Comparison of ENCODE assay signal across 17 cellular contexts in the genomic region with DNA sequence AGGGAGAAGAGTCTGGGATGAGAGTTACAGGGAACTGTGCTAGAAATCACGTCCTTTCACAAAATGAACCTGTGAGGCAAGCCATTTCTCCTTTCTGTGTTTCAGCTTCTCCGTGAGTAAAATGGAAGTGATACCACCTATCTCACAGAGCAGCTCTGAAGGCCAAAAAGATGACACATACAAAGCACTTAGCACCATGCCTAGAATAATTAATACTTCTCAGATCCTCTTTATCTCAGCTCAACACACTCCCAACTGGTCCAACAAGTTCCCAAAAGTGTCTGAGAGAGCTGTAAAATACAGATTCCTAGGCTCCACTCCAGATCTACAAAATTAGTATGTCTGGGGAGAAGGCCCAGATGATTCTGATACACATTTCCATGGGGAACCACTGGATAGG. TPM values are rescaled to one million over a fixed set of nuclear protein-coding genes. Genes with fewer than 3 reads are reported as not detected.
DNase-seq lines count a peak whose midpoint lies in the region; ATAC-seq and TF ChIP-seq lines count a peak whose summit lies in the region.
"Had no signal": no experiment of that assay in that cellular context is flagged by ENCODE, and none has a peak within 500 bp of the region (broad histone marks: within the 10 kb centered on the region; RNA-seq: fewer than 3 reads in every experiment).

No MANE protein-coding gene starts in this region.

- H3K4me3 ChIP-seq in gastroesophageal sphincter, result no peak overlapping the region

- no peaks in the 10 kb centered on the region for H3K27me3 Mint-ChIP-seq in activated T-helper 1 cell treated with anti-CD3 and anti-CD28 coated beads, Interleukin-12 subunit alpha, Interleukin-12 subunit beta, Interleukin-2, Interleukin-4 antibody, amounts not matched to agents 30 ng/mL and 10 ng/mL and 1 ng/mL, durations not matched to agents 14 hours and 24 hours and 36 hours (ENCODE audit: insufficient read depth)
- H3K27me3 Mint-ChIP-seq: activated CD8-positive, alpha-beta T cell treated with anti-CD3 and anti-CD28 coated beads for 36 hours; stimulated activated naive CD8-positive, alpha-beta T cell treated with anti-CD3 and anti-CD28 coated beads, Interleukin-15, Interleukin-2, amounts not matched to agents 100 ng/mL and 50 ng/mL, for 24 hours had no signal

- H3K4me1 ChIP-seq in gastroesophageal sphincter, result no peaks in the 10 kb centered on the region

- H3K9me3 ChIP-seq in gastroesophageal sphincter, result no peaks in the 10 kb centered on the region

- WGBS in gastroesophageal sphincter (ENCODE audit: low coverage in 1 of 2), 2 donors, result no CpG with 5 or more reads among the region's 2 CpGs

- H3K27ac ChIP-seq in gastroesophageal sphincter, result no peak overlapping the region

- intact Hi-C loops in activated T-helper 1 cell treated with anti-CD3 and anti-CD28 coated beads, Interleukin-12 subunit alpha, Interleukin-12 subunit beta, Interleukin-2, Interleukin-4 antibody, amounts not matched to agents 30 ng/mL and 10 ng/mL and 1 ng/mL, durations not matched to agents 14 hours and 24 hours and 36 hours (cut with micrococcal nuclease), result no loop called here

- no peaks in the 10 kb centered on the region for H3K36me3 ChIP-seq in gastroesophageal sphincter

- no peaks in the 10 kb centered on the region for H3K36me3 Mint-ChIP-seq in activated T-helper 1 cell treated with anti-CD3 and anti-CD28 coated beads, Interleukin-12 subunit alpha, Interleukin-12 subunit beta, Interleukin-2, Interleukin-4 antibody, amounts not matched to agents 30 ng/mL and 10 ng/mL and 1 ng/mL, durations not matched to agents 14 hours and 24 hours and 36 hours (ENCODE audit: low read depth)

- H3K27me3 ChIP-seq in gastroesophageal sphincter, result no peaks in the 10 kb centered on the region

- peaks cover 10% of the 10 kb centered on the region for H3K4me1 Mint-ChIP-seq in activated T-helper 1 cell treated with anti-CD3 and anti-CD28 coated beads, Interleukin-12 subunit alpha, Interleukin-12 subunit beta, Interleukin-2, Interleukin-4 antibody, amounts not matched to agents 30 ng/mL and 10 ng/mL and 1 ng/mL, durations not matched to agents 14 hours and 24 hours and 36 hours (ENCODE audit: low read depth)

- H3K27ac Mint-ChIP-seq in activated T-helper 1 cell treated with anti-CD3 and anti-CD28 coated beads, Interleukin-12 subunit alpha, Interleukin-12 subunit beta, Interleukin-2, Interleukin-4 antibody, amounts not matched to agents 30 ng/mL and 10 ng/mL and 1 ng/mL, durations not matched to agents 14 hours and 24 hours and 36 hours, result no peak overlapping the region
- H3K27ac Mint-ChIP-seq: activated CD8-positive, alpha-beta T cell treated with anti-CD3 and anti-CD28 coated beads for 36 hours; stimulated activated naive CD8-positive, alpha-beta T cell treated with anti-CD3 and anti-CD28 coated beads, Interleukin-15, Interleukin-2, amounts not matched to agents 100 ng/mL and 50 ng/mL, for 24 hours had no signal

- no peak for DNase-seq in dedifferentiated amniotic fluid mesenchymal stem cell (ENCODE audit: extremely low spot score)
- DNase-seq in activated T-helper 1 cell treated with anti-CD3 and anti-CD28 coated beads, Interleukin-12 subunit alpha, Interleukin-12 subunit beta, Interleukin-2, Interleukin-4 antibody, amounts not matched to agents 30 ng/mL and 10 ng/mL and 1 ng/mL, durations not matched to agents 14 hours and 24 hours and 36 hours (ENCODE audit: low spot score), result no peak
- DNase-seq: activated CD8-positive, alpha-beta T cell treated with anti-CD3 and anti-CD28 coated beads for 36 hours; H9; kidney; MV-4-11; NCI-H2227 treated with DMSO at 0.1 percent for 48 hours; stimulated activated CD4-positive, alpha-beta T cell treated with anti-CD3 and anti-CD28 coated beads, Interleukin-4, amount 100 ng/mL, for 4 hours had no signal

- H3K4me3 Mint-ChIP-seq in activated T-helper 1 cell treated with anti-CD3 and anti-CD28 coated beads, Interleukin-12 subunit alpha, Interleukin-12 subunit beta, Interleukin-2, Interleukin-4 antibody, amounts not matched to agents 30 ng/mL and 10 ng/mL and 1 ng/mL, durations not matched to agents 14 hours and 24 hours and 36 hours, result no peak overlapping the region
- H3K4me3 Mint-ChIP-seq: activated CD8-positive, alpha-beta T cell treated with anti-CD3 and anti-CD28 coated beads for 36 hours; H9; stimulated activated naive CD8-positive, alpha-beta T cell treated with anti-CD3 and anti-CD28 coated beads, Interleukin-15, Interleukin-2, amounts not matched to agents 100 ng/mL and 50 ng/mL, for 24 hours had no signal

- H3K9me3 Mint-ChIP-seq in activated T-helper 1 cell treated with anti-CD3 and anti-CD28 coated beads, Interleukin-12 subunit alpha, Interleukin-12 subunit beta, Interleukin-2, Interleukin-4 antibody, amounts not matched to agents 30 ng/mL and 10 ng/mL and 1 ng/mL, durations not matched to agents 14 hours and 24 hours and 36 hours, result no peaks in the 10 kb centered on the region
- H3K9me3 Mint-ChIP-seq: activated CD8-positive, alpha-beta T cell treated with anti-CD3 and anti-CD28 coated beads for 36 hours; H9; stimulated activated naive CD8-positive, alpha-beta T cell treated with anti-CD3 and anti-CD28 coated beads, Interleukin-15, Interleukin-2, amounts not matched to agents 100 ng/mL and 50 ng/mL, for 24 hours had no signal

- no peak for TF ChIP-seq CTCF in gastroesophageal sphincter (IDR thresholded peaks at IDR 0.05)

- ATAC-seq in GM18499 (IDR thresholded peaks at IDR 0.05; ENCODE audit: insufficient read depth, unreplicated experiment) (peak; percentile 52), GM19438 (IDR thresholded peaks at IDR 0.05; ENCODE audit: low read depth, unreplicated experiment) (peak; percentile 65), HG02759 (IDR thresholded peaks at IDR 0.05; ENCODE audit: unreplicated experiment) (peak; percentile 32), HG03460 (IDR thresholded peaks at IDR 0.05; ENCODE audit: unreplicated experiment) (peak; percentile 34), gastroesophageal sphincter (no peak), HG02840 (IDR thresholded peaks at IDR 0.05; ENCODE audit: low FRiP score, unreplicated experiment) (no peak)
- ATAC-seq: activated CD8-positive, alpha-beta T cell treated with anti-CD3 and anti-CD28 coated beads for 36 hours had no signal

- no peak for TF ChIP-seq POLR2A in gastroesophageal sphincter (IDR thresholded peaks at IDR 0.05)

- TF ChIP-seq EP300 in gastroesophageal sphincter (IDR thresholded peaks at IDR 0.05), result no peak

RNA-seq across cellular contexts. Expression of a gene that starts 38.3 kb away (rescaled TPM):
- total RNA-seq in activated T-helper 1 cell treated with anti-CD3 and anti-CD28 coated beads, Interleukin-12 subunit alpha, Interleukin-12 subunit beta, Interleukin-2, Interleukin-4 antibody, amounts not matched to agents 30 ng/mL and 10 ng/mL and 1 ng/mL, durations not matched to agents 14 hours and 24 hours and 36 hours, result not detected in 2 replicates
- under 1 TPM in 2 of 4 donors, not detected in 2; 0.31 to 0.94 TPM for total RNA-seq in gastroesophageal sphincter
- total RNA-seq: bronchial epithelial cell, kidney, RPMI7951 had no signal

Comparison
In these comparisons a context has a peak if more than half of its experiments do, and no peak if none do; other contexts are left out.
1. ATAC-seq: peak in GM18499 (single experiment), GM19438 (single experiment), HG02759 (single experiment) and HG03460 (single experiment); none in gastroesophageal sphincter (single experiment) and HG02840 (single experiment).